ENCODE assay signal across 34 cellular contexts in genomic region chr4:5247735-5248134, GRCh38.
"Had no signal": no experiment of that assay in that cellular context is flagged by ENCODE, and none has a peak within 500 bp of the region (broad histone marks: within the 10 kb centered on the region; RNA-seq: fewer than 3 reads in every experiment).

No MANE protein-coding gene starts in this region.

- DNase-seq: Kasumi-1, MG63, NCI-H1048, NCI-H1092 treated with DMSO at 0.1 percent for 48 hours, NCI-H1105 treated with DMSO at 0.1 percent for 48 hours, NCI-H1417, NCI-H1436, NCI-H146, NCI-H1694, NCI-H187, NCI-H1930, NCI-H2029 treated with DMSO at 0.1 percent for 48 hours, NCI-H2081 treated with DMSO at 0.1 percent for 48 hours, NCI-H2107, NCI-H2171, NCI-H226, NCI-H446 treated with DMSO at 0.1 percent for 48 hours, NCI-H510A, NCI-H524, NCI-H526, NCI-H69, NCI-H748 treated with DMSO at 0.1 percent for 48 hours, NCI-H82, PC-9, SHP77, SIG-M5, SJCRH30, SK-N-SH, SW 1271, T-helper 1 cell had no signal

- FAIRE-seq: RCC 7860 had no signal

- H2AFZ ChIP-seq: PC-9 had no signal

- H3K4me1 ChIP-seq: SJCRH30 had no signal

- H3K4me3 ChIP-seq: MG63, PC-9, SJCRH30 had no signal

- H3K27me3 ChIP-seq: MG63, SJCRH30 had no signal

- ATAC-seq: Panc1, Right ventricle myocardium inferior had no signal

- H3K4me2 ChIP-seq: PC-9, SK-N-SH had no signal

- H3K36me3 ChIP-seq: MG63, SJCRH30 had no signal

- H3K9me3 ChIP-seq: MG63, SK-N-SH had no signal

- H3K27ac ChIP-seq: PC-9, RWPE1, SJCRH30 had no signal

- H3K9ac ChIP-seq: SK-N-SH had no signal
